8 cellular contexts compared by ENCODE assay signal in the genomic region with DNA sequence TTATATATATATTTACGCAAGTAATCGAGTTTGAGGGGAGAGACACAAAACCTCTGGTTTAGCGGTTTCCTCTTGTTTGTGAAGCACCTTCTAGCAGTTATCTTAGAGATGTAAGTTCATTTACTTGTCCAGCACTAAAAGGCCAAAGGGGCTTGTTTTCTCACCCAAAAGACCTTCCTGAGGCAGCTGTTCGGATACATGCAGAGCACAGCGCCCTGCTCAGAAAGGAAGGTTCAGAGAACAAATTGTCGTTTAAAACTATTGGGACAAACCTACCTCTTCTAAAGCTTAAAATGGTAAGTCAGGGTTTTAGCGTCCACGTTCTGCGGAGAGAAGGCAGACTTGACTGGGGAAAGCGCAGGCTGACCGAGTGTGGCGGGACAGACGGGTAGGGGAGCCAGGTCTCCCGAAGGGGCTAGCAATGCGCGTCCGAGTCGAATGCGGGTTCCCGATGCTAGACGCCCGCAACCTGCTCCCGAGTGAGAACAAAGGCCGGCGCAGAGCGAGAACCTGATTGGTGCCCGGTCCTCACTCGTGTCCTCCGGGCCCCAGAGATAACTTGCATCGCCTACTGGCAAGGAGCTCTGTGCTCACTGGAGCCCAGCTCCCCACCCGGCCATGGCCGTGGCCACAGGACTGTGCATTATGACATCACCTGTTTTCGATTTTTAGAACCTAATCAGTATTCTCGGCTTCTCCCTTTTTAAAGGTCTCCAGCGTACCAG. TPM values are rescaled to one million over a fixed set of nuclear protein-coding genes. Genes with fewer than 3 reads are reported as not detected.
DNase-seq lines count a peak whose midpoint lies in the region; TF ChIP-seq lines count a peak whose summit lies in the region.

No MANE protein-coding gene starts in this region.

- peak; percentile 2 for DNase-seq in ACHN
- peak; percentile 35 to 89 for DNase-seq in ascending aorta (ENCODE audit: low spot score in 2 of 2)
- peak; percentile 13 to 91 (median 66) for DNase-seq in hypothalamus (lab: John Stamatoyannopoulos, UW)
- peak; percentile 67 for DNase-seq in renal cortical epithelial cell (ENCODE audit: low read depth)
- DNase-seq in A172 (ENCODE audit: low spot score): no peak

- H3K9me3 ChIP-seq in HUES48 (ENCODE audit: control insufficient read depth, insufficient read depth, low read length) (no peaks in the 10 kb centered on the region), SU-DHL-6 (ENCODE audit: insufficient read depth, low read length) (no peaks in the 10 kb centered on the region), ascending aorta (no peaks in the 10 kb centered on the region)

- intact Hi-C loops in ascending aorta (cut with DNase I): loop anchor here (1.0 to 5.0 kb wide), 12 partner anchors 22 to 557 kb away; a partner anchor contains a TSS

- H3K4me2 ChIP-seq in SU-DHL-6 (ENCODE audit: low read depth, low read length, poor library complexity, severe bottlenecking): peak overlapping the region; percentile 90

- TF ChIP-seq POLR2A in GM19099 (IDR thresholded peaks at IDR 0.05; ENCODE audit: extremely low read depth, insufficient read length, low read depth): peak; percentile 61

- H3K4me3 ChIP-seq in HUES48 (ENCODE audit: low read depth, low read length) (peak overlapping the region; percentile 67), SU-DHL-6 (ENCODE audit: insufficient read depth, low read length, poor library complexity, severe bottlenecking) (peak overlapping the region; percentile 59), ascending aorta (peak overlapping the region; percentile 58 to 94)

- H3K4me1 ChIP-seq in HUES48 (ENCODE audit: control insufficient read depth, insufficient read depth, low read length) (peaks cover 51% of the 10 kb centered on the region), ascending aorta (peaks cover 0 to 14% of the 10 kb centered on the region in 2 donors)

- H3K9ac ChIP-seq in HUES48 (ENCODE audit: low read depth, low read length): peak overlapping the region; percentile 49
- peak overlapping the region; percentile 46 for H3K9ac ChIP-seq in SU-DHL-6 (ENCODE audit: low read length)

- peaks cover 23% of the 10 kb centered on the region for H3K27me3 ChIP-seq in HUES48 (ENCODE audit: control insufficient read depth, insufficient read depth, low read length)
- no peaks in the 10 kb centered on the region for H3K27me3 ChIP-seq in SU-DHL-6 (ENCODE audit: low read length)
- no peaks in the 10 kb centered on the region for H3K27me3 ChIP-seq in ascending aorta

- H3K36me3 ChIP-seq in HUES48 (ENCODE audit: control insufficient read depth, insufficient read depth, low read length): no peaks in the 10 kb centered on the region
- H3K36me3 ChIP-seq in SU-DHL-6 (ENCODE audit: low read length): no peaks in the 10 kb centered on the region
- H3K36me3 ChIP-seq in ascending aorta: no peaks in the 10 kb centered on the region

- no peaks in the 10 kb centered on the region for H3K9me2 ChIP-seq in SU-DHL-6 (replicated peaks; ENCODE audit: insufficient read depth, low read length)

- H3F3A ChIP-seq in SU-DHL-6 (ENCODE audit: insufficient read depth): no peaks in the 10 kb centered on the region

- peak overlapping the region; percentile 83 for H2AFZ ChIP-seq in SU-DHL-6 (ENCODE audit: low read depth, low read length, severe bottlenecking)

- TF ChIP-seq CTCF in SU-DHL-6 (IDR thresholded peaks at IDR 0.05; ENCODE audit: insufficient read depth, low read length, poor library complexity, severe bottlenecking) (no peak), ascending aorta (IDR thresholded peaks at IDR 0.05) (no peak)

- in situ Hi-C loops in ACHN (cut with HindIII; ENCODE audit: low pct_ligation_motif_present, low pct_unique_long_range_greater_than_20kb, low sequenced_read_pairs): no loop called here

- H4K20me1 ChIP-seq in SU-DHL-6 (ENCODE audit: low read depth, low read length): no peaks in the 10 kb centered on the region

- no peaks in the 10 kb centered on the region for H3K79me2 ChIP-seq in SU-DHL-6 (ENCODE audit: insufficient read depth, low read length)

- peak overlapping the region; percentile 72 for H3K27ac ChIP-seq in HUES48 (ENCODE audit: low read depth, low read length)
- H3K27ac ChIP-seq in SU-DHL-6 (ENCODE audit: low read depth, low read length): 0 out of 2 replicates have a peak overlapping the region, but pooled peaks have one; percentile 25
- H3K27ac ChIP-seq in ascending aorta: peak overlapping the region; percentile 85 to 87

RNA-seq across cellular contexts. Expression of a gene that starts 1.0 kb away (rescaled TPM):
- 15.1 TPM for total RNA-seq in ascending aorta
- total RNA-seq in renal cortical epithelial cell: 3.6 and 26.0 TPM in 2 replicates
- total RNA-seq in A172 (2014; rRNA removed; shearing (Covaris generic)): not detected in 2 replicates

Comparison
In these comparisons a context has a peak if more than half of its experiments do, and no peak if none do; other contexts are left out.
1. H3K27ac ChIP-seq: peak in every context shown above with its lines; median percentile 86 in ascending aorta; 72 in HUES48; 25 in SU-DHL-6.